In the genomic region with DNA sequence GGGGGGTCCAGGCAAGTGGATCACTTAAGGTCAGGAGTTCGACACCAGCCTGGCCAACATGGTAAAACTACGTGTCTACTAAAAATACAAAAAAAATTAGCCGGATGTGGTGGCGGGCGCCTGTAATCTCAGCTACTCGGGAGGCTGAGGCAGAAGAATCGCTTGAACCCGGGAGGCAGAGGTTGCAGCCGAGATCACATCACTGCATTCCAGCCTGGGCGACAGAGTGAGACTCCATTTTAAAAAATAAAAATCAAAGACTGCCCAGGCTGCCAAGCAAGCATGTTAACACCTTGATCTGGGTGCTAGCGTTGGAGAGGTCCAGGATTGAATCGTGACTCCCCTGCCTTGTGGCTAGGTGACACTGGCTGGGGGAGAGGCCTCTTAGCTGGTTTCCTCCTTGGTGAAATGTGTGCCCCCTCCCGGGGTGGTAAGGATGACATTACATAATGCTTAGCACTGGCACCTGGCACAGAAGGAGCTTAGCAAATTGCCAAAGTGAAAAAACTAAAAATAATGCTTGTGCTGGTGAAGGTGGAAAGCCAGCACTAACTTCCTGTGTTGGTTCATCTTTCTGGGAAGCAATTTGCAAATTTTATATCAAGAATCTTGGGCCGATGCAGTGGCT, we compare ENCODE assay signal across 11 cellular contexts. TPM values are rescaled to one million over a fixed set of nuclear protein-coding genes. Genes with fewer than 3 reads are reported as not detected.
A peak's percentile ranks its signal among the peaks of the same experiment; 100 is the strongest.
DNase-seq lines count a peak whose midpoint lies in the region; ATAC-seq and TF ChIP-seq lines count a peak whose summit lies in the region.
"Had no signal": no experiment of that assay in that cellular context is flagged by ENCODE, and none has a peak within 500 bp of the region (broad histone marks: within the 10 kb centered on the region; RNA-seq: fewer than 3 reads in every experiment).

No MANE protein-coding gene starts in this region.

- TF ChIP-seq POLR2A in breast epithelium (IDR thresholded peaks at IDR 0.05) (no peak), uterus (IDR thresholded peaks at IDR 0.05) (no peak)

- H3K27ac ChIP-seq in heart right ventricle (peak overlapping the region in 8 of 10 donors; percentile 19 to 94 (median 88)), breast epithelium (peak overlapping the region; percentile 85 to 90), uterus (peak overlapping the region; percentile 89 to 91)
- H3K27ac ChIP-seq: KMS-11 had no signal

- intact Hi-C loops in heart right ventricle (cut with DNase I), result loop anchor here in 4 of 10 donors (10.0 kb wide), 2 partner anchors 131 to 151 kb away; a partner anchor contains a TSS
- intact Hi-C loops in Right ventricle myocardium superior (cut with DNase I), result no loop called here
- intact Hi-C loops in breast epithelium (cut with DNase I; ENCODE audit: low total_unique reads), result no loop called here
- intact Hi-C loops in uterus (cut with DNase I; ENCODE audit: low total_unique reads), result no loop called here

- H3K4me3 Mint-ChIP-seq in nephron, result peak overlapping the region; percentile 37 to 67 (median 65)
- H3K4me3 Mint-ChIP-seq: activated naive CD8-positive, alpha-beta T cell treated with anti-CD3 and anti-CD28 coated beads, Interleukin-2, amount 50 U/mL, for 24 hours had no signal

- peaks cover 9% of the 10 kb centered on the region for H3K4me1 Mint-ChIP-seq in nephron

- peaks cover 10 to 32% (median 21%) of the 10 kb centered on the region in 9 donors for H3K4me1 ChIP-seq in heart right ventricle
- H3K4me1 ChIP-seq in breast epithelium, result peaks cover 3 to 14% of the 10 kb centered on the region in 2 donors
- peaks cover 0 to 6% of the 10 kb centered on the region in 2 donors for H3K4me1 ChIP-seq in uterus

- WGBS in heart right ventricle, 2 donors, result 81% methylated on average over 14 of the region's 14 CpGs

- DNase-seq in heart right ventricle (peak in 1 of 2 donors; percentile 2), Right ventricle myocardium superior (no peak), breast epithelium (ENCODE audit: low spot score in 2 of 2) (no peak), uterus (no peak), SW 1271 (lab: John Stamatoyannopoulos, UW) (no peak), SHP77 (lab: John Stamatoyannopoulos, UW) (no peak), EL (no peak)
- DNase-seq: activated naive CD8-positive, alpha-beta T cell treated with anti-CD3 and anti-CD28 coated beads, Interleukin-2, amount 50 U/mL, for 24 hours had no signal

- peaks cover 11% of the 10 kb centered on the region for H3K36me3 Mint-ChIP-seq in nephron (ENCODE audit: low read depth)

- no peaks in the 10 kb centered on the region for H3K27me3 ChIP-seq in heart right ventricle
- H3K27me3 ChIP-seq in breast epithelium, result no peaks in the 10 kb centered on the region
- no peaks in the 10 kb centered on the region for H3K27me3 ChIP-seq in uterus

- H3K36me3 ChIP-seq in heart right ventricle (peaks cover 0 to 18% (median 7%) of the 10 kb centered on the region in 9 donors), breast epithelium (no peaks in the 10 kb centered on the region), uterus (no peaks in the 10 kb centered on the region)

- H3K4me3 ChIP-seq in heart right ventricle (peak overlapping the region in 2 of 10 donors; percentile 89 to 90), breast epithelium (peak overlapping the region in 2 of 3 donors; percentile 86 to 99), uterus (no peak overlapping the region)

- H3K9me3 ChIP-seq in heart right ventricle, result no peaks in the 10 kb centered on the region
- H3K9me3 ChIP-seq in breast epithelium, result no peaks in the 10 kb centered on the region
- H3K9me3 ChIP-seq in uterus, result no peaks in the 10 kb centered on the region

- H3K9me3 Mint-ChIP-seq in nephron, result no peaks in the 10 kb centered on the region
- H3K9me3 Mint-ChIP-seq: activated naive CD8-positive, alpha-beta T cell treated with anti-CD3 and anti-CD28 coated beads, Interleukin-2, amount 50 U/mL, for 24 hours had no signal

- no peak for TF ChIP-seq CTCF in heart right ventricle (IDR thresholded peaks at IDR 0.05)
- TF ChIP-seq CTCF in breast epithelium (IDR thresholded peaks at IDR 0.05), result no peak
- TF ChIP-seq CTCF in nephron (IDR thresholded peaks at IDR 0.05; ENCODE audit: unreplicated experiment in 3 of 3), result no peak
- TF ChIP-seq CTCF in uterus (IDR thresholded peaks at IDR 0.05), result no peak

- H3K27me3 Mint-ChIP-seq in nephron (ENCODE audit: low read depth), result no peaks in the 10 kb centered on the region

- no peak for ATAC-seq in heart right ventricle
- ATAC-seq in Right ventricle myocardium superior (ENCODE audit: poor library complexity), result no peak
- ATAC-seq: activated naive CD8-positive, alpha-beta T cell treated with anti-CD3 and anti-CD28 coated beads, Interleukin-2, amount 50 U/mL, for 24 hours had no signal

- H3K27ac Mint-ChIP-seq in nephron, result no peak overlapping the region
- H3K27ac Mint-ChIP-seq: activated naive CD8-positive, alpha-beta T cell treated with anti-CD3 and anti-CD28 coated beads, Interleukin-2, amount 50 U/mL, for 24 hours had no signal

RNA-seq across cellular contexts. Expression of a gene that starts 2.2 kb away (rescaled TPM):
- total RNA-seq in heart right ventricle (10 to 100 TPM; 63.0 to 96.0 (median 76.7) TPM), Right ventricle myocardium superior (75.3 TPM), breast epithelium (10 to 100 TPM; 54.1 to 71.8 (median 58.4) TPM), uterus (100 to 1,000 TPM in 1 of 4 donors, 10 to 100 TPM in 3; 31.3 to 151 (median 52.6) TPM)
- 10 to 100 TPM; 39.7 to 70.2 TPM for polyA plus RNA-seq in heart right ventricle

RNA-seq across cellular contexts. Expression of a gene that starts 9.6 kb away (rescaled TPM):
- total RNA-seq in heart right ventricle (1 to 10 TPM; 2.1 to 7.7 (median 3.9) TPM), Right ventricle myocardium superior (7.0 TPM), breast epithelium (10 to 100 TPM; 11.3 to 36.0 (median 12.5) TPM), uterus (10 to 100 TPM in 3 of 4 donors, 1 to 10 TPM in 1; 5.0 to 71.5 (median 31.0) TPM)
- polyA plus RNA-seq in heart right ventricle, result 10 to 100 TPM in 1 of 2 donors, 1 to 10 TPM in 1; 2.5 to 13.7 TPM

RNA-seq across cellular contexts. Expression of a gene that starts 33.5 kb away (rescaled TPM):
- total RNA-seq in heart right ventricle, result 10 to 100 TPM; 29.5 to 58.2 (median 36.1) TPM
- 100 to 1,000 TPM in 1 of 2 donors, 10 to 100 TPM in 1; 70.2 to 159 TPM for polyA plus RNA-seq in heart right ventricle
- total RNA-seq in Right ventricle myocardium superior, result 31.3 TPM
- 100 to 1,000 TPM; 144 to 232 (median 152) TPM for total RNA-seq in breast epithelium
- total RNA-seq in uterus, result 100 to 1,000 TPM in 2 of 4 donors, 10 to 100 TPM in 2; 31.3 to 198 (median 96.0) TPM

RNA-seq across cellular contexts. Expression of a gene that starts 44.3 kb away (rescaled TPM):
- total RNA-seq in heart right ventricle (1 to 10 TPM in 1 of 10 donors, under 1 TPM in 4, not detected in 5; 0.34 to 2.7 (median 0.45) TPM), Right ventricle myocardium superior (not detected), breast epithelium (10 to 100 TPM in 2 of 3 donors, not detected in 1; 38.5 to 42.3 TPM), uterus (1 to 10 TPM in 1 of 4 donors, under 1 TPM in 1, not detected in 2; 0.98 to 2.6 TPM)
- 1 to 10 TPM in 1 of 2 donors, under 1 TPM in 1; 0.62 to 1.5 TPM for polyA plus RNA-seq in heart right ventricle
- total RNA-seq: activated CD8-positive, alpha-beta memory T cell treated with anti-CD3 and anti-CD28 coated beads for 36 hours had no signal

Comparison
In these comparisons a context has a peak if more than half of its experiments do, and no peak if none do; other contexts are left out.
1. H3K4me3 ChIP-seq: peak in breast epithelium (2 of 3); none in uterus (0 of 2).
2. Peak in every context shown above with its lines, with median percentiles within 50 percentile points of each other: H3K27ac ChIP-seq.